In the genomic region with DNA sequence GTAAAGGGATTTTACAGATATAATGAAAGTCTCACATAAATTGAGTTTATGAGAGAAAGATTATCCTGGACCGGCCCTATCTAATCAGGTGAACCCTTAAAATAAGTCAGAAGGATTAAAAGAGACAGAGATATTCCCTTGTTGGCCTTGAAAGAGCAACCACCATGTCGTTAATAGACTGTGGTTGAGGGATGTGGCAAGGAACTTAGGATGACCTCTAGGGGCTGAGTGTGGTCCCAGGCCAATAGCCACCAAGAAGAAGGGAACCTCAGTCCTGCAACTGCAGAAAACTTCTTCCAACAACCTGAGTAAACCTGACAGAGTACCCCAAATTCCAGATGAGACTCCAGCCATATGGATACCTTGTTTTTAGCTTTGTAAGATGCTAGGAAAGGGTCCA, we compare ENCODE assay signal across 11 cellular contexts.
DNase-seq lines count a peak whose midpoint lies in the region; ATAC-seq and TF ChIP-seq lines count a peak whose summit lies in the region.
"Had no signal": no experiment of that assay in that cellular context is flagged by ENCODE, and none has a peak within 500 bp of the region (broad histone marks: within the 10 kb centered on the region; RNA-seq: fewer than 3 reads in every experiment).

No MANE protein-coding gene starts in this region.

- H3K27ac Mint-ChIP-seq in Calu3 (ENCODE audit: unreplicated experiment), result no peak overlapping the region
- H3K27ac Mint-ChIP-seq: CD14-positive monocyte, natural killer cell had no signal

- no TSS peak for BruUV-seq in Calu3 (replicated peaks; lab: Mats Ljungman, UMichigan)

- ATAC-seq in GM19043 (IDR thresholded peaks at IDR 0.05; ENCODE audit: low read depth, unreplicated experiment), result peak; percentile 71
- peak; percentile 72 for ATAC-seq in HG03064 (IDR thresholded peaks at IDR 0.05; ENCODE audit: low read depth, unreplicated experiment)
- peak; percentile 51; the same call in 2 of the 3 replicates for ATAC-seq in SK-N-SH treated with all-trans-retinoic acid at 6 μM for 48 hours
- ATAC-seq in HG03280 (IDR thresholded peaks at IDR 0.05; ENCODE audit: unreplicated experiment), result no peak
- no peak for ATAC-seq in HG03571 (IDR thresholded peaks at IDR 0.05; ENCODE audit: unreplicated experiment)
- ATAC-seq: natural killer cell had no signal

- CTCF ChIA-PET in Calu3 (lab: Charles Lee), result no interaction called here

- intact Hi-C loops in Calu3 (cut with micrococcal nuclease; ENCODE audit: unreplicated experiment), result no loop called here

- no peaks in the 10 kb centered on the region for H3K4me1 Mint-ChIP-seq in Calu3 (ENCODE audit: low read depth, unreplicated experiment)
- H3K4me1 Mint-ChIP-seq: CD14-positive monocyte, natural killer cell had no signal

- H3K36me3 Mint-ChIP-seq in Calu3 (ENCODE audit: insufficient read depth, unreplicated experiment), result no peaks in the 10 kb centered on the region
- H3K36me3 Mint-ChIP-seq: CD14-positive monocyte, natural killer cell had no signal

- no peaks in the 10 kb centered on the region for H3K9me3 Mint-ChIP-seq in Calu3 (ENCODE audit: low read depth, unreplicated experiment)

- DNase-seq in EL, result peak; percentile 4
- no peak for DNase-seq in Calu3
- DNase-seq in C1 segment of cervical spinal cord (lab: John Stamatoyannopoulos, UW), result no peak
- DNase-seq: natural killer cell, NCI-H2227 treated with DMSO at 0.1 percent for 48 hours had no signal

- TF ChIP-seq CTCF in Calu3 (IDR thresholded peaks at IDR 0.05; ENCODE audit: unreplicated experiment), result no peak

- H3K4me3 Mint-ChIP-seq in Calu3 (ENCODE audit: low read depth, unreplicated experiment), result no peak overlapping the region
- H3K4me3 Mint-ChIP-seq: CD14-positive monocyte, natural killer cell had no signal

- H3K27me3 Mint-ChIP-seq in Calu3 (ENCODE audit: unreplicated experiment), result peaks cover 7% of the 10 kb centered on the region

TF ChIP-seq in SK-N-SH treated with all-trans-retinoic acid at 6 μM for 48 hours, 23 proteins besides CTCF, POLR2A, EP300 and RAD21:
- no peak for TF ChIP-seq OSR1 (CRISPR knock-in tag; IDR thresholded peaks at IDR 0.05)
- TF ChIP-seq CSDC2 (CRISPR knock-in tag; IDR thresholded peaks at IDR 0.05), result no peak
- no peak for TF ChIP-seq PPARA (CRISPR knock-in tag; IDR thresholded peaks at IDR 0.05; ENCODE audit: borderline replicate concordance)
- TF ChIP-seq, protein P1, sequence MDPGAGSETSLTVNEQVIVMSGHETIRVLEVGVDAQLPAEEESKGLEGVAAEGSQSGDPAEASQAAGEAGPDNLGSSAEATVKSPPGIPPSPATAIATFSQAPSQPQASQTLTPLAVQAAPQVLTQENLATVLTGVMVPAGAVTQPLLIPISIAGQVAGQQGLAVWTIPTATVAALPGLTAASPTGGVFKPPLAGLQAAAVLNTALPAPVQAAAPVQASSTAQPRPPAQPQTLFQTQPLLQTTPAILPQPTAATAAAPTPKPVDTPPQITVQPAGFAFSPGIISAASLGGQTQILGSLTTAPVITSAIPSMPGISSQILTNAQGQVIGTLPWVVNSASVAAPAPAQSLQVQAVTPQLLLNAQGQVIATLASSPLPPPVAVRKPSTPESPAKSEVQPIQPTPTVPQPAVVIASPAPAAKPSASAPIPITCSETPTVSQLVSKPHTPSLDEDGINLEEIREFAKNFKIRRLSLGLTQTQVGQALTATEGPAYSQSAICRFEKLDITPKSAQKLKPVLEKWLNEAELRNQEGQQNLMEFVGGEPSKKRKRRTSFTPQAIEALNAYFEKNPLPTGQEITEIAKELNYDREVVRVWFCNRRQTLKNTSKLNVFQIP (CRISPR knock-in tag; IDR thresholded peaks at IDR 0.05; ENCODE audit: borderline replicate concordance, low read depth), result no peak
- TF ChIP-seq ZNF70 (CRISPR knock-in tag; IDR thresholded peaks at IDR 0.05), result no peak
- no peak for TF ChIP-seq ESRRG (CRISPR knock-in tag; IDR thresholded peaks at IDR 0.05)
- TF ChIP-seq TOX (CRISPR knock-in tag; IDR thresholded peaks at IDR 0.05; ENCODE audit: borderline replicate concordance), result no peak
- no peak for TF ChIP-seq TCF4 (CRISPR knock-in tag; IDR thresholded peaks at IDR 0.05; ENCODE audit: borderline replicate concordance)
- no peak for TF ChIP-seq ZFP30 (CRISPR knock-in tag; IDR thresholded peaks at IDR 0.05)
- TF ChIP-seq ISL1 (CRISPR knock-in tag; IDR thresholded peaks at IDR 0.05), result no peak
- no peak for TF ChIP-seq ZFP3 (CRISPR knock-in tag; IDR thresholded peaks at IDR 0.05)
- TF ChIP-seq, protein P2, sequence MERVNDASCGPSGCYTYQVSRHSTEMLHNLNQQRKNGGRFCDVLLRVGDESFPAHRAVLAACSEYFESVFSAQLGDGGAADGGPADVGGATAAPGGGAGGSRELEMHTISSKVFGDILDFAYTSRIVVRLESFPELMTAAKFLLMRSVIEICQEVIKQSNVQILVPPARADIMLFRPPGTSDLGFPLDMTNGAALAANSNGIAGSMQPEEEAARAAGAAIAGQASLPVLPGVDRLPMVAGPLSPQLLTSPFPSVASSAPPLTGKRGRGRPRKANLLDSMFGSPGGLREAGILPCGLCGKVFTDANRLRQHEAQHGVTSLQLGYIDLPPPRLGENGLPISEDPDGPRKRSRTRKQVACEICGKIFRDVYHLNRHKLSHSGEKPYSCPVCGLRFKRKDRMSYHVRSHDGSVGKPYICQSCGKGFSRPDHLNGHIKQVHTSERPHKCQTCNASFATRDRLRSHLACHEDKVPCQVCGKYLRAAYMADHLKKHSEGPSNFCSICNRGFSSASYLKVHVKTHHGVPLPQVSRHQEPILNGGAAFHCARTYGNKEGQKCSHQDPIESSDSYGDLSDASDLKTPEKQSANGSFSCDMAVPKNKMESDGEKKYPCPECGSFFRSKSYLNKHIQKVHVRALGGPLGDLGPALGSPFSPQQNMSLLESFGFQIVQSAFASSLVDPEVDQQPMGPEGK (CRISPR knock-in tag; IDR thresholded peaks at IDR 0.05; ENCODE audit: borderline replicate concordance), result no peak
- TF ChIP-seq GLIS3 (CRISPR knock-in tag; IDR thresholded peaks at IDR 0.05), result no peak
- no peak for TF ChIP-seq ARNTL (CRISPR knock-in tag; IDR thresholded peaks at IDR 0.05; ENCODE audit: borderline replicate concordance, low read depth)
- TF ChIP-seq RARB (CRISPR knock-in tag; IDR thresholded peaks at IDR 0.05), result no peak

Comparison
In these comparisons a context has a peak if more than half of its experiments do, and no peak if none do; other contexts are left out.
1. ATAC-seq: peak in GM19043 (single experiment), HG03064 (single experiment) and SK-N-SH treated with all-trans-retinoic acid at 6 μM for 48 hours (single experiment); none in HG03280 (single experiment) and HG03571 (single experiment).